In the genomic region with DNA sequence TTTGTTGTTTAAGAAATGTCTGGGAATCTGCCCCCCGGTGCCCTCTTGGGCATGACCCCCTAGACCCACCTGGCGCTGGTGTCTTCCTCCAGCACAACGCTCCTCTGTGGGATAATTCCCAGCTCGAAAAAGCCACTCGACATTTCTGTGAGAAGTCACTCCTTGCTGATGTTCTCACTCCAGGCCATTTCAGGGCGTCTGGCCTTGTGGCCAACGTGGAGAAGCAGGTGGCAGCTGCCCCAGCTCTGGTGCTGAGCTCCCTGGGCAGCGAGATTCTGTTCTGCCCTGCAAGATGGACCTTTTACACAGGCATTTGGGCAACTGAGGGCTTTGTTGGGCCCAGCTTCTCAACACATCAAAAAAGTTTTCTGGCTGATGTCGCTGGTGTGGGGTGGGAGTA, we compare ENCODE assay signal across 31 cellular contexts.
"Had no signal": no experiment of that assay in that cellular context is flagged by ENCODE, and none has a peak within 500 bp of the region (broad histone marks: within the 10 kb centered on the region; RNA-seq: fewer than 3 reads in every experiment).

No MANE protein-coding gene starts in this region.

- H3K4me3 Mint-ChIP-seq: activated CD4-positive, alpha-beta memory T cell treated with anti-CD3 and anti-CD28 coated beads for 36 hours; activated naive CD8-positive, alpha-beta T cell; activated T-cell treated with anti-CD3 and anti-CD28 coated beads, Interleukin-2, amount 50 U/mL, for 72 hours; brain; immature natural killer cell; mesothelial cell of epicardium; naive thymus-derived CD4-positive, alpha-beta T cell; neural crest cell; type B pancreatic cell had no signal

- H3K27me3 Mint-ChIP-seq: type B pancreatic cell had no signal

- H3K36me3 ChIP-seq: ascending aorta, cardiac muscle cell, right atrium auricular region, SJCRH30, thoracic aorta, WERI-Rb-1 had no signal

- H3K27ac Mint-ChIP-seq: activated CD4-positive, alpha-beta memory T cell treated with anti-CD3 and anti-CD28 coated beads for 36 hours; activated naive CD8-positive, alpha-beta T cell; activated T-cell treated with anti-CD3 and anti-CD28 coated beads, Interleukin-2, amount 50 U/mL, for 72 hours; immature natural killer cell; mesothelial cell of epicardium; naive thymus-derived CD4-positive, alpha-beta T cell; T-helper 17 cell; type B pancreatic cell had no signal

- DNase-seq: activated CD4-positive, alpha-beta memory T cell treated with anti-CD3 and anti-CD28 coated beads for 36 hours; activated CD4-positive, alpha-beta T cell treated with anti-CD3 and anti-CD28 coated beads for 48 hours; activated naive CD4-positive, alpha-beta T cell; activated T-cell treated with anti-CD3 and anti-CD28 coated beads for 4 hours; activated T-cell treated with anti-CD3 and anti-CD28 coated beads, Interleukin-2, amount 50 U/mL, for 72 hours; cerebellar nuclear complex; cortex of kidney; foreskin fibroblast; hippocampal formation; immature natural killer cell; left ventricle myocardium superior; naive thymus-derived CD4-positive, alpha-beta T cell; nucleus accumbens; SJCRH30; stimulated activated naive CD8-positive, alpha-beta T cell treated with anti-CD3 and anti-CD28 coated beads, Interleukin-15, Interleukin-2, amounts not matched to agents 100 U/mL and 50 U/mL, for 24 hours; T-helper 17 cell; T1000; WERI-Rb-1 had no signal

- H3K9ac ChIP-seq: parathyroid adenoma had no signal

- H3K9me3 ChIP-seq: ascending aorta, thoracic aorta had no signal

- H3K27me3 ChIP-seq: ascending aorta, cardiac muscle cell, right atrium auricular region, SJCRH30 had no signal

- H3K27ac ChIP-seq: ascending aorta, cardiac muscle cell, parathyroid adenoma, right atrium auricular region, SJCRH30, thoracic aorta, WERI-Rb-1 had no signal

- H3K9me3 Mint-ChIP-seq: activated CD4-positive, alpha-beta memory T cell treated with anti-CD3 and anti-CD28 coated beads for 36 hours; activated T-cell treated with anti-CD3 and anti-CD28 coated beads, Interleukin-2, amount 50 U/mL, for 72 hours; immature natural killer cell; mesothelial cell of epicardium; neural crest cell; type B pancreatic cell had no signal

- H3K4me3 ChIP-seq: ascending aorta, cardiac muscle cell, right atrium auricular region, SJCRH30, thoracic aorta had no signal

- H3K4me1 ChIP-seq: ascending aorta, right atrium auricular region had no signal

- H3K36me3 Mint-ChIP-seq: activated CD4-positive, alpha-beta memory T cell treated with anti-CD3 and anti-CD28 coated beads for 36 hours; activated naive CD8-positive, alpha-beta T cell; brain; immature natural killer cell; mesothelial cell of epicardium; naive thymus-derived CD4-positive, alpha-beta T cell; type B pancreatic cell had no signal

- H3K4me1 Mint-ChIP-seq: immature natural killer cell; naive thymus-derived CD4-positive, alpha-beta T cell; T-helper 17 cell had no signal

- ATAC-seq: activated CD4-positive, CD25-positive, alpha-beta regulatory T cell treated with anti-CD3 and anti-CD28 coated beads, Interleukin-2, amount 50 U/mL, for 24 hours; activated T-cell treated with anti-CD3 and anti-CD28 coated beads, Interleukin-2, amount 50 U/mL, for 72 hours; esophagus mucosa; left ventricle myocardium superior; naive thymus-derived CD4-positive, alpha-beta T cell; SK-N-SH treated with all-trans-retinoic acid at 6 μM for 48 hours; stimulated activated naive CD8-positive, alpha-beta T cell treated with anti-CD3 and anti-CD28 coated beads, Interleukin-15, Interleukin-2, amounts not matched to agents 100 U/mL and 50 U/mL, for 24 hours; T-helper 17 cell had no signal
